In the genomic region with DNA sequence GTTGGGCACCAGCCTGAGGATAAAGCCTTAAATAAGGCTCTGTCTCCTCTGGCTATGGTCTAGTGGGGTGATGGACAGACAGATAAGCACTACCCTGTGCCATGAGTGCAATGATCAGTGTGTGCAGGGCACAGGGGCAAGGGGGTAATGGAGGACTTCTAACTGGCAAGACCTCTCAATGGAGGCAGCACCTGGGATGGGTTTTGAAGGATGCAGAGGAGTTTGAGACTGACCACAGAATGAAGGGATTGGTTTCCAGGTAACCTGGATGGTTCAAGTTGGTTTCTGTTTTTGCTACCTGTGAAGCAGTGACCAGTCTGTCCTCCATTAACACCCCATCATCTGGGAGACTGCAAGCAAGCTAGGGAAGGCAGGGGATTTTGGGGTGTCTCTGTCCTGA, we compare ENCODE assay signal across 23 cellular contexts. TPM values are rescaled to one million over a fixed set of nuclear protein-coding genes. Genes with fewer than 3 reads are reported as not detected.
"Had no signal": no experiment of that assay in that cellular context is flagged by ENCODE, and none has a peak within 500 bp of the region (broad histone marks: within the 10 kb centered on the region; RNA-seq: fewer than 3 reads in every experiment).

No MANE protein-coding gene starts in this region.

- H3K27me3 ChIP-seq: cardiac muscle cell, heart right ventricle, neutrophil, ovary, tibial artery had no signal

- H3K36me3 ChIP-seq: cardiac muscle cell, heart right ventricle, neutrophil, ovary, tibial artery had no signal

- ATAC-seq: activated CD8-positive, alpha-beta T cell treated with anti-CD3 and anti-CD28 coated beads for 36 hours; activated T-cell treated with anti-CD3 and anti-CD28 coated beads, Interleukin-2, amount 50 U/mL, for 4 hours; activated T-helper 17 cell treated with anti-CD3 and anti-CD28 coated beads, Interleukin-2, amount 50 U/mL, for 72 hours; heart right ventricle; left ventricle myocardium superior; mucosa of descending colon; natural killer cell treated with Interleukin-12 subunit alpha and Interleukin-12 subunit beta and Interleukin-15 and Interleukin-18, amount 100 ng/mL, for 72 hours; sciatic nerve; stimulated activated effector memory CD8-positive, alpha-beta T cell treated with anti-CD3 and anti-CD28 coated beads, Interleukin-12 subunit alpha, Interleukin-12 subunit beta, amount 100 ng/mL, for 72 hours; T-helper 17 cell had no signal

- H3K27ac ChIP-seq: neutrophil, ovary, SK-N-MC, tibial artery had no signal

- DNase-seq: activated CD4-positive, alpha-beta T cell treated with anti-CD3 and anti-CD28 coated beads for 1 hour; activated CD4-positive, alpha-beta T cell treated with anti-CD3 and anti-CD28 coated beads, Interleukin-2, amount 10 ng/mL, durations not matched to agents 7 days and 5 days; activated CD8-positive, alpha-beta T cell treated with anti-CD3 and anti-CD28 coated beads for 36 hours; activated gamma-delta T cell treated with Interleukin-2 at 50 U/mL for 16 hours; activated T-cell treated with anti-CD3 and anti-CD28 coated beads, Interleukin-2, amount 50 U/mL, for 4 hours; cortex of kidney; heart right ventricle; left ventricle myocardium superior; mucosa of descending colon; ovary; stimulated activated CD4-positive, alpha-beta T cell treated with anti-CD3 and anti-CD28 coated beads, Interleukin-4, amount 100 ng/mL, for 24 hours; T-helper 17 cell; T1000; tibial artery had no signal

- H3K4me3 ChIP-seq: cardiac muscle cell, heart right ventricle, mucosa of descending colon, ovary, SK-N-MC, skin epidermis, tibial artery had no signal

- H3K9me3 ChIP-seq: heart right ventricle, mucosa of descending colon, neutrophil, ovary, tibial artery had no signal

RNA-seq across cellular contexts. Expression of gene SOX10, which starts 45.0 kb away (rescaled TPM):
- polyA plus RNA-seq: cardiac muscle cell, endothelial cell of umbilical vein had no signal
